ENCODE assay signal across 8 cellular contexts in genomic region chr17:64497565-64498035, GRCh38. TPM values are rescaled to one million over a fixed set of nuclear protein-coding genes. Genes with fewer than 3 reads are reported as not detected.
A peak's percentile ranks its signal among the peaks of the same experiment; 100 is the strongest.
DNase-seq lines count a peak whose midpoint lies in the region; ATAC-seq, FAIRE-seq and TF ChIP-seq lines count a peak whose summit lies in the region.

No MANE protein-coding gene starts in this region.

- H3K9me1 ChIP-seq in endothelial cell of umbilical vein (replicated peaks; ENCODE audit: control insufficient read depth, extremely low read depth, insufficient read depth, low read length), result no peaks in the 10 kb centered on the region

- H3K27ac ChIP-seq in OCI-LY7 (ENCODE audit: low read depth, low read length, poor library complexity, severe bottlenecking) (peak overlapping the region; percentile 96), endothelial cell of umbilical vein (ENCODE audit: insufficient read depth, low read depth, low read length) (peak overlapping the region; percentile 73), psoas muscle (peak overlapping the region; percentile 87)

- DNase-seq in OCI-LY7 (ENCODE audit: low spot score) (no peak), endothelial cell of umbilical vein (ENCODE audit: low read depth, low spot score) (no peak), psoas muscle (no peak), HPDE6-E6E7 (ENCODE audit: extremely low spot score) (no peak), NCI-H1048 (lab: John Stamatoyannopoulos, UW) (no peak)
- no peak for DNase-seq in activated CD4-positive, alpha-beta T cell treated with anti-CD3 and anti-CD28 coated beads for 1 hour

- CTCF ChIA-PET in OCI-LY7 (lab: Charles Lee; ENCODE audit: unreplicated experiment) (no interaction called here), endothelial cell of umbilical vein (lab: Charles Lee) (interaction anchor here (1.1 to 4.5 kb wide), 2 partner anchors 9 to 78 kb away, joined by 4 to 39 read pairs; partner anchors contain the start of genes CEP95 and DDX5)

- no peak for TF ChIP-seq POLR2A in endothelial cell of umbilical vein (IDR thresholded peaks at IDR 0.05; ENCODE audit: low read depth, low read length)

- H3K27me3 ChIP-seq in endothelial cell of umbilical vein (ENCODE audit: control insufficient read depth in 2 of 2, insufficient read depth in 2 of 2, low read length in 2 of 2) (no peaks in the 10 kb centered on the region), psoas muscle (ENCODE audit: insufficient read depth in 3 of 3, low read length in 2 of 3) (no peaks in the 10 kb centered on the region)

- 44 to 55% (median 45%) methylated on average over 4 of the region's 4 CpGs for WGBS in psoas muscle, 3 donors

- peak overlapping the region; percentile 76 for H3K4me2 ChIP-seq in OCI-LY7 (ENCODE audit: low read length)
- H3K4me2 ChIP-seq in endothelial cell of umbilical vein (ENCODE audit: insufficient read depth, low read length), result peak overlapping the region; percentile 84

- POLR2A ChIA-PET in OCI-LY7 (lab: Charles Lee) (interaction anchor here (1.6 to 2.0 kb wide), 3 partner anchors 8 to 78 kb away, joined by 6 to 17 read pairs (median 7); partner anchors contain the start of gene DDX5), endothelial cell of umbilical vein (lab: Charles Lee) (interaction anchor here (1.7 to 2.1 kb wide), 2 partner anchors 9 to 77 kb away, joined by 8 to 37 read pairs; partner anchors contain the start of genes CEP95 and DDX5)

- no peak for FAIRE-seq in endothelial cell of umbilical vein (lab: Jason Lieb, UNC)

- no TSS peak for BruUV-seq in OCI-LY7 (replicated peaks; lab: Mats Ljungman, UMichigan)
- no TSS peak for BruUV-seq in endothelial cell of umbilical vein (replicated peaks; lab: Mats Ljungman, UMichigan)

- H2AFZ ChIP-seq in OCI-LY7 (ENCODE audit: low read length) (no peak overlapping the region), endothelial cell of umbilical vein (ENCODE audit: low read depth, low read length) (no peak overlapping the region)

- H3K36me3 ChIP-seq in OCI-LY7 (ENCODE audit: insufficient read depth, low read length) (peaks cover 74% of the 10 kb centered on the region), endothelial cell of umbilical vein (ENCODE audit: control insufficient read depth in 2 of 2, extremely low read depth in 1 of 2, insufficient read depth in 2 of 2, low read length in 2 of 2) (peaks cover 35 to 49% of the 10 kb centered on the region in 2 experiments), psoas muscle (ENCODE audit: insufficient read depth in 1 of 2, low read depth in 1 of 2) (peaks cover 28 to 62% of the 10 kb centered on the region in 2 donors)

- H3K9me3 ChIP-seq in OCI-LY7 (ENCODE audit: low read length), result no peaks in the 10 kb centered on the region
- no peaks in the 10 kb centered on the region for H3K9me3 ChIP-seq in endothelial cell of umbilical vein (replicated peaks; ENCODE audit: control insufficient read depth, insufficient read depth, low read length)
- no peaks in the 10 kb centered on the region for H3K9me3 ChIP-seq in psoas muscle

- H3K4me1 ChIP-seq in OCI-LY7 (ENCODE audit: insufficient read depth, low read length, poor library complexity, severe bottlenecking) (peaks cover 67% of the 10 kb centered on the region), endothelial cell of umbilical vein (ENCODE audit: control insufficient read depth, extremely low read depth, insufficient read depth, low read length) (peaks cover 56% of the 10 kb centered on the region), psoas muscle (peaks cover 39% of the 10 kb centered on the region)

- ATAC-seq in GM21528 (IDR thresholded peaks at IDR 0.05; ENCODE audit: low FRiP score, unreplicated experiment), result peak; percentile 5
- no peak for ATAC-seq in psoas muscle
- no peak for ATAC-seq in GM21390 (IDR thresholded peaks at IDR 0.05; ENCODE audit: unreplicated experiment)

- peaks cover 80% of the 10 kb centered on the region for H3K79me2 ChIP-seq in OCI-LY7 (ENCODE audit: insufficient read depth, low read depth, low read length)
- H3K79me2 ChIP-seq in endothelial cell of umbilical vein (ENCODE audit: control insufficient read depth, insufficient read depth, low read length), result peaks cover 51% of the 10 kb centered on the region

- peak overlapping the region; percentile 87 for H3K4me3 ChIP-seq in OCI-LY7 (ENCODE audit: low read depth, low read length, poor library complexity, severe bottlenecking)
- peak overlapping the region in 2 of 3 experiments; percentile 54 to 66 for H3K4me3 ChIP-seq in endothelial cell of umbilical vein (replicated peaks in 1 of 3; ENCODE audit: insufficient read depth in 1 of 3, low read depth in 1 of 3, low read length in 3 of 3)
- H3K4me3 ChIP-seq in psoas muscle, result peak overlapping the region; percentile 76

- H4K20me1 ChIP-seq in OCI-LY7 (ENCODE audit: insufficient read depth, low read length), result peaks cover 34% of the 10 kb centered on the region; the same call in 1 of the 2 replicates
- peaks cover 21% of the 10 kb centered on the region for H4K20me1 ChIP-seq in endothelial cell of umbilical vein (replicated peaks; ENCODE audit: control insufficient read depth, extremely low read depth, insufficient read depth, low read length)

- H3K9ac ChIP-seq in endothelial cell of umbilical vein (replicated peaks; ENCODE audit: extremely low read depth, insufficient read depth, low read length), result peak overlapping the region; percentile 32

- intact Hi-C loops in OCI-LY7 (cut with micrococcal nuclease; ENCODE audit: unreplicated experiment), result loop anchor here (1.0 to 5.0 kb wide), 2 partner anchors 152 to 570 kb away; no protein-coding TSS in a partner anchor
- intact Hi-C loops in endothelial cell of umbilical vein (cut with micrococcal nuclease), result loop anchor here (1.0 to 5.0 kb wide), 2 partner anchors 8 to 170 kb away; no protein-coding TSS in a partner anchor
- intact Hi-C loops in psoas muscle (cut with DNase I), result no loop called here

- peak; percentile 50; the same call in 1 of the 2 replicates for TF ChIP-seq CTCF in OCI-LY7 (conservative IDR thresholded peaks at IDR 0.05; ENCODE audit: low read length)
- TF ChIP-seq CTCF in endothelial cell of umbilical vein (IDR thresholded peaks at IDR 0.05; ENCODE audit: extremely low read depth in 1 of 2, insufficient read depth in 1 of 2, low read depth in 1 of 2, low read length in 2 of 2), result no peak
- no peak for TF ChIP-seq CTCF in psoas muscle (IDR thresholded peaks at IDR 0.05)

- H3K9me2 ChIP-seq in OCI-LY7 (ENCODE audit: insufficient read depth, low read length), result no peaks in the 10 kb centered on the region

- dilution Hi-C loops in endothelial cell of umbilical vein (cut with MboI; ENCODE audit: extremely low pct_ligation_motif_present, low sequenced_read_pairs), result no loop called here

RNA-seq across cellular contexts. Expression of gene POLG2, which starts 0.7 kb away (rescaled TPM):
- total RNA-seq in OCI-LY7 (2014; rRNA removed; shearing (Covaris generic)), result 22.9 and 31.4 TPM in 2 replicates
- total RNA-seq in OCI-LY7 (2022), result 51.1 and 54.4 TPM in 2 replicates
- total RNA-seq in endothelial cell of umbilical vein, result 18.6 and 20.3 TPM in 2 replicates
- 3.9 and 6.5 TPM in 2 replicates for polyA plus RNA-seq in endothelial cell of umbilical vein
- polyA plus RNA-seq in endothelial cell of umbilical vein (2011; cell fraction: cytosol; rRNA removed), result 5.9 and 6.2 TPM in 2 replicates
- polyA plus RNA-seq in endothelial cell of umbilical vein (2011; cell fraction: nucleus; rRNA removed), result 35.3 and 42.4 TPM in 2 replicates
- 12.0 and 14.3 TPM in 2 replicates for polyA plus RNA-seq in endothelial cell of umbilical vein (2012)
- polyA minus RNA-seq in endothelial cell of umbilical vein, result 9.1 and 9.4 TPM in 2 replicates
- polyA minus RNA-seq in endothelial cell of umbilical vein (2011; cell fraction: cytosol; rRNA and poly(A)+ RNA removed), result 5.4 TPM
- polyA minus RNA-seq in endothelial cell of umbilical vein (2011; cell fraction: nucleus; rRNA and poly(A)+ RNA removed), result 20.6 and 24.3 TPM in 2 replicates
- 1 to 10 TPM; 4.5 to 8.1 (median 6.1) TPM for total RNA-seq in psoas muscle
- 10 to 100 TPM in 1 of 3 donors, 1 to 10 TPM in 2; 4.1 to 12.2 (median 9.4) TPM for polyA plus RNA-seq in psoas muscle

RNA-seq across cellular contexts. Expression of gene DDX5, which starts 8.5 kb away (rescaled TPM):
- 362 and 461 TPM in 2 replicates for total RNA-seq in OCI-LY7 (2014; rRNA removed; shearing (Covaris generic))
- total RNA-seq in OCI-LY7 (2022) (815 and 857 TPM in 2 replicates), endothelial cell of umbilical vein (1,027 and 1,058 TPM in 2 replicates), psoas muscle (100 to 1,000 TPM; 168 to 497 (median 345) TPM)
- polyA plus RNA-seq in endothelial cell of umbilical vein (1,405 and 2,040 TPM in 2 replicates), psoas muscle (100 to 1,000 TPM; 122 to 272 (median 135) TPM)
- polyA plus RNA-seq in endothelial cell of umbilical vein (2011; cell fraction: cytosol; rRNA removed), result 980 and 1,160 TPM in 2 replicates
- polyA plus RNA-seq in endothelial cell of umbilical vein (2011; cell fraction: nucleus; rRNA removed), result 4,876 and 5,495 TPM in 2 replicates
- 690 and 716 TPM in 2 replicates for polyA plus RNA-seq in endothelial cell of umbilical vein (2012)
- polyA minus RNA-seq in endothelial cell of umbilical vein, result 856 and 901 TPM in 2 replicates
- polyA minus RNA-seq in endothelial cell of umbilical vein (2011; cell fraction: cytosol; rRNA and poly(A)+ RNA removed), result 237 TPM
- 1,361 and 2,457 TPM in 2 replicates for polyA minus RNA-seq in endothelial cell of umbilical vein (2011; cell fraction: nucleus; rRNA and poly(A)+ RNA removed)

RNA-seq across cellular contexts. Expression of gene CEP95, which starts 9.2 kb away (rescaled TPM):
- 62.7 and 87.9 TPM in 2 replicates for total RNA-seq in OCI-LY7 (2014; rRNA removed; shearing (Covaris generic))
- total RNA-seq in OCI-LY7 (2022) (89.6 and 101 TPM in 2 replicates), endothelial cell of umbilical vein (35.5 and 42.6 TPM in 2 replicates), psoas muscle (10 to 100 TPM in 3 of 4 donors, 1 to 10 TPM in 1; 9.3 to 21.7 (median 11.6) TPM)
- polyA plus RNA-seq in endothelial cell of umbilical vein (9.3 and 14.1 TPM in 2 replicates), psoas muscle (10 to 100 TPM; 15.7 to 17.4 (median 17.1) TPM)
- polyA plus RNA-seq in endothelial cell of umbilical vein (2011; cell fraction: cytosol; rRNA removed), result 9.9 and 16.8 TPM in 2 replicates
- polyA plus RNA-seq in endothelial cell of umbilical vein (2011; cell fraction: nucleus; rRNA removed), result 131 and 135 TPM in 2 replicates
- 18.7 and 23.7 TPM in 2 replicates for polyA plus RNA-seq in endothelial cell of umbilical vein (2012)
- 20.2 and 41.5 TPM in 2 replicates for polyA minus RNA-seq in endothelial cell of umbilical vein
- polyA minus RNA-seq in endothelial cell of umbilical vein (2011; cell fraction: cytosol; rRNA and poly(A)+ RNA removed), result 14.5 TPM
- polyA minus RNA-seq in endothelial cell of umbilical vein (2011; cell fraction: nucleus; rRNA and poly(A)+ RNA removed), result 71.3 and 86.4 TPM in 2 replicates

RNA-seq across cellular contexts. Expression of gene MILR1, which starts 48.7 kb away (rescaled TPM):
- 68.7 and 73.6 TPM in 2 replicates for total RNA-seq in OCI-LY7 (2014; rRNA removed; shearing (Covaris generic))
- total RNA-seq in OCI-LY7 (2022) (92.2 and 101 TPM in 2 replicates), endothelial cell of umbilical vein (1.2 and 1.6 TPM in 2 replicates), psoas muscle (1 to 10 TPM in 3 of 4 donors, under 1 TPM in 1; 0.95 to 1.3 (median 1.1) TPM)
- polyA plus RNA-seq in endothelial cell of umbilical vein (17.8 and 21.6 TPM in 2 replicates), psoas muscle (1 to 10 TPM in 2 of 3 donors, under 1 TPM in 1; 0.61 to 1.2 (median 1.1) TPM)
- 16.8 and 17.6 TPM in 2 replicates for polyA plus RNA-seq in endothelial cell of umbilical vein (2011; cell fraction: cytosol; rRNA removed)
- polyA plus RNA-seq in endothelial cell of umbilical vein (2011; cell fraction: nucleus; rRNA removed), result 35.9 and 55.9 TPM in 2 replicates
- polyA plus RNA-seq in endothelial cell of umbilical vein (2012), result 7.9 and 12.4 TPM in 2 replicates
- 9.2 and 17.9 TPM in 2 replicates for polyA minus RNA-seq in endothelial cell of umbilical vein
- polyA minus RNA-seq in endothelial cell of umbilical vein (2011; cell fraction: cytosol; rRNA and poly(A)+ RNA removed), result not detected
- 14.8 and 23.2 TPM in 2 replicates for polyA minus RNA-seq in endothelial cell of umbilical vein (2011; cell fraction: nucleus; rRNA and poly(A)+ RNA removed)

Comparison
In these comparisons a context has a peak if more than half of its experiments do, and no peak if none do; other contexts are left out.
1. intact Hi-C loops: an anchor here in OCI-LY7 (1.0 to 5.0 kb wide) and endothelial cell of umbilical vein (1.0 to 5.0 kb wide); none called in psoas muscle.